ENCODE assay signal across 10 cellular contexts in the genomic region with DNA sequence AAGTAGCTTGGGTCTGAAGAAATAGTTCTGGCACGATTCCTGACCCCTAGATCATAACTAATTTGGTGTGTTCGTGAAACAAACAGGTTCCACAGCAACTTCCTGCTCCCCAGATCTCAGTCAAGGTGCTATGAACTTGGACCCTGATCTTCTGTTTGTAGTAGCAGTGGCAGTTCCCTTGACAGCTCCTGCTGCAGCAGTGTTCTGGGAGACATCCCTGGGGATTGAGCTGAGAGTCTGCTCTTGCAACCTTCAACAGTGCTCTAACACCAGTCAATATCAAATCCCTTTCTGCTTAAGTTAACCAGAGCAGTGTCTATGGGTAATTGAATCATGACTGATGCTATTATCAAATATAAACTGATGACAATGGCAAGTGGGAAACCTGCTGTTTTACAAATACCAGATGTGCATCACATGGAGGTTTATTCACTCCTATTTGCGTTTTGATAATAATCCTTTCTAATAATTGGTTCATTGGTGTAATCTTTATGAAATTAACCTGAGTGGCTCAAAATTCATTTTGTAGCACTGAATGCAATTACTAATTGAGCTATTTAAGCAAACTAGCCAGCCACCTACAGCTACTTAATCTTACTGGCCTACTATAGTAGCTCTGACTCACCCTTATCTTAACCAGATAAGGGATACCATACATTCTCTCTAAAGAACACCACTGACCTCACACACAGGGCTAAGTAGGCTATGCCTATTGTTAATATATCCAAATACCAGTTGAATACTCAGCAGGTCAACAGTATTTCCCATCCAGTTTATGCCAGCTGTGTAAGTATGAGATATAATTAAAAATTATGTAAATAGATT. TPM values are rescaled to one million over a fixed set of nuclear protein-coding genes. Genes with fewer than 3 reads are reported as not detected.
DNase-seq lines count a peak whose midpoint lies in the region; ATAC-seq, FAIRE-seq and TF ChIP-seq lines count a peak whose summit lies in the region.
"Had no signal": no experiment of that assay in that cellular context is flagged by ENCODE, and none has a peak within 500 bp of the region (broad histone marks: within the 10 kb centered on the region; RNA-seq: fewer than 3 reads in every experiment).

No MANE protein-coding gene starts in this region.

- CTCF ChIA-PET in Caco-2 (lab: Charles Lee): interaction anchor here (0.8 kb wide), 1 partner anchor 47 kb away, joined by 3 read pairs; no protein-coding TSS in a partner anchor
- CTCF ChIA-PET in K562 (lab: Yijun Ruan, JAX; ENCODE audit: low intra/inter-chr PET ratio): no interaction called here

- H3K27me3 Mint-ChIP-seq in Caco-2 (ENCODE audit: insufficient read depth, unreplicated experiment): no peaks in the 10 kb centered on the region
- no peaks in the 10 kb centered on the region for H3K27me3 Mint-ChIP-seq in activated T-helper 1 cell treated with anti-CD3 and anti-CD28 coated beads, Interleukin-12 subunit alpha, Interleukin-12 subunit beta, Interleukin-2, Interleukin-4 antibody, amounts not matched to agents 30 ng/mL and 10 ng/mL and 1 ng/mL, durations not matched to agents 14 hours and 24 hours and 36 hours (ENCODE audit: insufficient read depth)

- no peak for TF ChIP-seq CTCF in Caco-2 (IDR thresholded peaks at IDR 0.05; ENCODE audit: insufficient read depth in 1 of 2, low read depth in 1 of 2, low read length in 1 of 2, severe bottlenecking in 1 of 2, unreplicated experiment in 1 of 2)
- no peak for TF ChIP-seq CTCF in K562 (IDR thresholded peaks at IDR 0.05 in 2 of 3, conservative IDR thresholded peaks at IDR 0.05 in 1 of 3; ENCODE audit: insufficient read depth in 2 of 3, low read depth in 1 of 3, low read length in 3 of 3)

- peaks cover 71% of the 10 kb centered on the region for H3K79me2 ChIP-seq in K562 (ENCODE audit: control insufficient read depth, insufficient read depth, low read length)

- no peak overlapping the region for H2AFZ ChIP-seq in K562 (ENCODE audit: low read depth, low read length)
- H2AFZ ChIP-seq: parathyroid adenoma had no signal

- H3K36me3 Mint-ChIP-seq in Caco-2 (ENCODE audit: insufficient read depth, unreplicated experiment): peaks cover 28% of the 10 kb centered on the region
- H3K36me3 Mint-ChIP-seq in activated T-helper 1 cell treated with anti-CD3 and anti-CD28 coated beads, Interleukin-12 subunit alpha, Interleukin-12 subunit beta, Interleukin-2, Interleukin-4 antibody, amounts not matched to agents 30 ng/mL and 10 ng/mL and 1 ng/mL, durations not matched to agents 14 hours and 24 hours and 36 hours (ENCODE audit: low read depth): peaks cover 10% of the 10 kb centered on the region

- H3K9ac ChIP-seq in K562 (ENCODE audit: insufficient read depth in 1 of 2, low read depth in 2 of 2, low read length in 2 of 2): no peak overlapping the region
- H3K9ac ChIP-seq: parathyroid adenoma had no signal

- no peak for FAIRE-seq in K562 (lab: Jason Lieb, UNC)

- peaks cover 20% of the 10 kb centered on the region for H4K20me1 ChIP-seq in K562 (replicated peaks; ENCODE audit: control insufficient read depth, insufficient read depth, low read length)

- DNase-seq in Caco-2 (peak in 1 of 2 experiments; percentile 40), K562 (ENCODE audit: extremely low read depth in 1 of 4, low spot score in 3 of 4) (peak; percentile 31 to 57 (median 38)), left lobe of liver (ENCODE audit: low spot score) (no peak), NCI-H187 (lab: John Stamatoyannopoulos, UW) (no peak), NCI-H2081 treated with DMSO at 0.1 percent for 48 hours (lab: John Stamatoyannopoulos, UW) (no peak)
- DNase-seq in activated T-helper 1 cell treated with anti-CD3 and anti-CD28 coated beads, Interleukin-12 subunit alpha, Interleukin-12 subunit beta, Interleukin-2, Interleukin-4 antibody, amounts not matched to agents 30 ng/mL and 10 ng/mL and 1 ng/mL, durations not matched to agents 14 hours and 24 hours and 36 hours (ENCODE audit: low spot score): no peak
- no peak for DNase-seq in activated CD8-positive, alpha-beta memory T cell treated with anti-CD3 and anti-CD28 coated beads, Interleukin-2, amount 50 U/mL, for 4 hours
- DNase-seq: amniotic stem cell had no signal

- H3K27ac Mint-ChIP-seq in Caco-2 (ENCODE audit: unreplicated experiment): peak overlapping the region; percentile 51
- no peak overlapping the region for H3K27ac Mint-ChIP-seq in activated T-helper 1 cell treated with anti-CD3 and anti-CD28 coated beads, Interleukin-12 subunit alpha, Interleukin-12 subunit beta, Interleukin-2, Interleukin-4 antibody, amounts not matched to agents 30 ng/mL and 10 ng/mL and 1 ng/mL, durations not matched to agents 14 hours and 24 hours and 36 hours

- in situ Hi-C loops in K562 (cut with MboI): no loop called here

- no peak for TF ChIP-seq EP300 in K562 (IDR thresholded peaks at IDR 0.05; ENCODE audit: low read length)

- H3K27me3 ChIP-seq in Caco-2 (replicated peaks; ENCODE audit: control insufficient read depth, insufficient read depth, low read length) (no peaks in the 10 kb centered on the region), K562 (ENCODE audit: control insufficient read depth in 2 of 2, insufficient read depth in 2 of 2, low read length in 2 of 2) (no peaks in the 10 kb centered on the region)

- intact Hi-C loops in Caco-2 (cut with micrococcal nuclease; ENCODE audit: unreplicated experiment): loop anchor here (1.0 kb wide), 2 partner anchors 9 to 13 kb away; no protein-coding TSS in a partner anchor
- intact Hi-C loops in K562 (cut with micrococcal nuclease): no loop called here
- intact Hi-C loops in activated T-helper 1 cell treated with anti-CD3 and anti-CD28 coated beads, Interleukin-12 subunit alpha, Interleukin-12 subunit beta, Interleukin-2, Interleukin-4 antibody, amounts not matched to agents 30 ng/mL and 10 ng/mL and 1 ng/mL, durations not matched to agents 14 hours and 24 hours and 36 hours (cut with micrococcal nuclease): no loop called here

- H3K36me3 ChIP-seq in Caco-2 (ENCODE audit: control insufficient read depth, insufficient read depth, low read length): no peaks in the 10 kb centered on the region
- H3K36me3 ChIP-seq in K562 (ENCODE audit: control insufficient read depth, insufficient read depth, low read length): no peaks in the 10 kb centered on the region

- 55% methylated on average over 3 of the region's 3 CpGs for WGBS in K562 (ENCODE audit: insufficient coverage, low coverage, missing lambda C conversion rate)

- H3K27ac ChIP-seq in K562 (ENCODE audit: extremely low read depth, low read depth, low read length): no peak overlapping the region
- H3K27ac ChIP-seq: parathyroid adenoma had no signal

- no peaks in the 10 kb centered on the region for H3K9me3 Mint-ChIP-seq in Caco-2 (ENCODE audit: unreplicated experiment)
- H3K9me3 Mint-ChIP-seq in activated T-helper 1 cell treated with anti-CD3 and anti-CD28 coated beads, Interleukin-12 subunit alpha, Interleukin-12 subunit beta, Interleukin-2, Interleukin-4 antibody, amounts not matched to agents 30 ng/mL and 10 ng/mL and 1 ng/mL, durations not matched to agents 14 hours and 24 hours and 36 hours: no peaks in the 10 kb centered on the region

- H3K9me1 ChIP-seq in K562 (ENCODE audit: control insufficient read depth, insufficient read depth, low read length): peaks cover 2% of the 10 kb centered on the region

- TF ChIP-seq POLR2A in K562 (conservative IDR thresholded peaks at IDR 0.05): no peak

- POLR2A ChIA-PET in Caco-2 (lab: Charles Lee): interaction anchor here (1.2 to 1.7 kb wide), 4 partner anchors 14 to 764 kb away, joined by 3 to 17 read pairs (median 6); partner anchors contain the start of genes KDM4C and RANBP6
- POLR2A ChIA-PET in K562 (lab: Yijun Ruan, JAX): interaction anchor here (0.8 to 1.0 kb wide), 4 partner anchors 21 to 98 kb away, joined by 3 to 5 read pairs (median 4); partner anchors contain the start of gene KDM4C

- BruUV-seq in Caco-2 (replicated peaks; lab: Mats Ljungman, UMichigan) (no TSS peak), K562 (replicated peaks; lab: Mats Ljungman, UMichigan) (no TSS peak)

- H3K4me2 ChIP-seq in K562 (ENCODE audit: insufficient read depth, low read length): peak overlapping the region; percentile 36; the same call in 1 of the 2 replicates

- H3K4me1 ChIP-seq in Caco-2 (peaks cover 59% of the 10 kb centered on the region), K562 (replicated peaks in 1 of 2; ENCODE audit: control insufficient read depth in 2 of 2, insufficient read depth in 2 of 2, low read length in 2 of 2) (peaks cover 5 to 18% of the 10 kb centered on the region in 2 experiments; a peak in 4 of 5 replicates)
- H3K4me1 ChIP-seq: parathyroid adenoma had no signal

- ATAC-seq in HG03460 (IDR thresholded peaks at IDR 0.05; ENCODE audit: unreplicated experiment): peak; percentile 45
- peak; percentile 87 for ATAC-seq in K562
- ATAC-seq in left lobe of liver: peak; percentile 48

- H3K4me3 ChIP-seq in Caco-2 (ENCODE audit: low read depth, low read length): no peak overlapping the region
- H3K4me3 ChIP-seq in K562: no peak overlapping the region

- TF ChIP-seq RAD21 in K562 (CRISPR knock-in tag; conservative IDR thresholded peaks at IDR 0.05 in 1 of 2, IDR thresholded peaks at IDR 0.05 in 1 of 2): no peak

- H3K9me3 ChIP-seq in Caco-2 (no peaks in the 10 kb centered on the region), K562 (replicated peaks; ENCODE audit: control insufficient read depth, insufficient read depth, low read depth, low read length) (no peaks in the 10 kb centered on the region)

- peaks cover 16% of the 10 kb centered on the region for H3K4me1 Mint-ChIP-seq in Caco-2 (ENCODE audit: low read depth, unreplicated experiment)
- peaks cover 42% of the 10 kb centered on the region for H3K4me1 Mint-ChIP-seq in activated T-helper 1 cell treated with anti-CD3 and anti-CD28 coated beads, Interleukin-12 subunit alpha, Interleukin-12 subunit beta, Interleukin-2, Interleukin-4 antibody, amounts not matched to agents 30 ng/mL and 10 ng/mL and 1 ng/mL, durations not matched to agents 14 hours and 24 hours and 36 hours (ENCODE audit: low read depth)

- H3K4me3 Mint-ChIP-seq in Caco-2 (ENCODE audit: unreplicated experiment): no peak overlapping the region
- no peak overlapping the region for H3K4me3 Mint-ChIP-seq in activated T-helper 1 cell treated with anti-CD3 and anti-CD28 coated beads, Interleukin-12 subunit alpha, Interleukin-12 subunit beta, Interleukin-2, Interleukin-4 antibody, amounts not matched to agents 30 ng/mL and 10 ng/mL and 1 ng/mL, durations not matched to agents 14 hours and 24 hours and 36 hours

RNA-seq across cellular contexts. Expression of gene KDM4C, which starts 21.9 kb away (rescaled TPM):
- total RNA-seq in Caco-2 (2022) (40.3 and 41.0 TPM in 2 replicates), K562 (2014; rRNA removed) (12.1 and 14.9 TPM in 2 replicates), K562 (2014; rRNA removed; fragmentation: Illumina TruSeq; extraction: Trizol) (16.9 and 17.0 TPM in 2 replicates), K562 (2015; rRNA removed; fragmentation: Illumina TruSeq; extraction: Trizol) (13.8 and 14.4 TPM in 2 replicates), K562 (2021) (14.1 and 14.2 TPM in 2 replicates), left lobe of liver (15.8 TPM)
- 86.3 and 141 TPM in 2 replicates for total RNA-seq in K562 (2011; cell fraction: chromatin; rRNA removed; ENCODE audit: low replicate concordance)
- 36.9 and 47.4 TPM in 2 replicates for total RNA-seq in K562 (2011; cell fraction: nucleolus; rRNA removed)
- 68.0 and 71.1 TPM in 2 replicates for total RNA-seq in K562 (2011; cell fraction: nucleoplasm; rRNA removed)
- polyA plus RNA-seq in K562 (2011; rRNA removed) (12.6 and 13.4 TPM in 2 replicates), K562 (2014; fragmentation: Illumina TruSeq; extraction: Trizol) (11.3 and 12.8 TPM in 2 replicates), K562 (2014; fragmentation: Nextera tagmentation; extraction: Ambion mirVana) (1 to 10 TPM; 5.4 to 5.9 TPM), K562 (2014; rRNA removed) (8.6 and 9.9 TPM in 2 replicates)
- 6.5 and 8.6 TPM in 2 replicates for polyA plus RNA-seq in K562 (2011; cell fraction: cytosol; rRNA removed)
- polyA plus RNA-seq in K562 (2011; cell fraction: nucleus; rRNA removed): 30.1 and 34.6 TPM in 2 replicates
- 8.9 and 9.2 TPM in 2 replicates for polyA plus RNA-seq in K562 (2012)
- polyA minus RNA-seq in K562 (2011; rRNA and poly(A)+ RNA removed): 56.7 and 89.0 TPM in 2 replicates
- 15.5 and 16.0 TPM in 2 replicates for polyA minus RNA-seq in K562 (2011; cell fraction: cytosol; rRNA and poly(A)+ RNA removed)
- polyA minus RNA-seq in K562 (2011; cell fraction: nucleus; rRNA and poly(A)+ RNA removed): 69.3 and 101 TPM in 2 replicates
- total RNA-seq in activated T-helper 1 cell treated with anti-CD3 and anti-CD28 coated beads, Interleukin-12 subunit alpha, Interleukin-12 subunit beta, Interleukin-2, Interleukin-4 antibody, amounts not matched to agents 30 ng/mL and 10 ng/mL and 1 ng/mL, durations not matched to agents 14 hours and 24 hours and 36 hours: 35.9 and 41.4 TPM in 2 replicates

Comparison
In these comparisons a context has a peak if more than half of its experiments do, and no peak if none do; other contexts are left out.
1. DNase-seq: peak in K562 (4 of 4); none in left lobe of liver (single experiment), activated T-helper 1 cell treated with anti-CD3 and anti-CD28 coated beads, Interleukin-12 subunit alpha, Interleukin-12 subunit beta, Interleukin-2, Interleukin-4 antibody, amounts not matched to agents 30 ng/mL and 10 ng/mL and 1 ng/mL, durations not matched to agents 14 hours and 24 hours and 36 hours (single experiment), NCI-H187 (0 of 2), NCI-H2081 treated with DMSO at 0.1 percent for 48 hours (single experiment) and activated CD8-positive, alpha-beta memory T cell treated with anti-CD3 and anti-CD28 coated beads, Interleukin-2, amount 50 U/mL, for 4 hours (single experiment).
2. Peak in every context shown above with its lines, with median percentiles within 50 percentile points of each other: ATAC-seq.